ENCODE assay signal across 11 cellular contexts in the genomic region with DNA sequence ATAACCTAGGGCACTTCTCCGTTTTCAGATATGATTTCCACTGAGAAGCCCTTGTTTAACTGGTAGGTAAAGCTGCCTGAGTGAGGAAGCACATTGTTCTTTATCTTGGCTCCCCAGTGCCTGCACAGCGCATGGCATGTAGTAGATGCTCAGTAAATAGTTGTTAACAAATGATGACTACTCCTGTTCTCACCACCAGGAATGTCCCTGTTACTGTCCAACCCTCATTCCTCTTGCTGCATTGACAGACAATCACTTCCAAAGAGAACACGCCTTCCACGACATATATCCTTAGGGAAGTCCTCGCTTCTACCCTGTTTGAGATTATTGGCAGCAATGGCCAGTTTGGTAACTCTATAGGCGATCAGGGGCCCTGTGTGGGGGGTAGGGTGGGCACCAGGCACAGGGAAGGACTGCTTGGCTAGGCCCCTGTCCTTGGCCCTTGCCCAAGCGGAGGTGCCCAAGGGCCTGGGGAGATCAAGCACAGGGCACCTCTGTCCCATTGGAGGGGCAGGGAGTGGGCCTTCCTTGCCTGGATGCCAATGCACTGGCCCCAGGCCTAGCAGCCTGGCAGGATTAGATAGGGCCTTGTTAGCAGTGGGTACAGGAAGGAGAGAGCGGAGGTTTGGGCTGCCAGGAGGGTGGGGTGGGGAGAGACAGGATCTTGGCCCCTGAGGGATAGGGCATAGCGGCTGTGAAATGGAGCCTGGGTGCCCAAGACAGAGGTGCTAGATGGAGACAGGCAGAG. TPM values are rescaled to one million over a fixed set of nuclear protein-coding genes. Genes with fewer than 3 reads are reported as not detected.
DNase-seq lines count a peak whose midpoint lies in the region; ATAC-seq and TF ChIP-seq lines count a peak whose summit lies in the region.
"Had no signal": no experiment of that assay in that cellular context is flagged by ENCODE, and none has a peak within 500 bp of the region (broad histone marks: within the 10 kb centered on the region; RNA-seq: fewer than 3 reads in every experiment).

No MANE protein-coding gene starts in this region.

- CTCF ChIA-PET in activated CD4-positive, alpha-beta T cell treated with anti-CD3 and anti-CD28 coated beads for 36 hours (lab: Charles Lee): interaction anchor here (0.6 to 1.5 kb wide), 3 partner anchors 39 to 55 kb away, joined by 3 to 4 read pairs (median 3); no protein-coding TSS in a partner anchor

- H3K27me3 ChIP-seq in lung (ENCODE audit: control insufficient read depth, insufficient read depth) (no peaks in the 10 kb centered on the region), stomach smooth muscle (ENCODE audit: control insufficient read depth in 1 of 2, insufficient read depth in 2 of 2, low read length in 2 of 2) (no peaks in the 10 kb centered on the region)

- intact Hi-C loops in activated CD4-positive, alpha-beta T cell treated with anti-CD3 and anti-CD28 coated beads for 36 hours (cut with DNase I, micrococcal nuclease): no loop called here

- peak; percentile 68 for DNase-seq in LHCN-M2 (ENCODE audit: low read depth)
- no peak for DNase-seq in coronary artery (ENCODE audit: low spot score)
- no peak for DNase-seq in lung (ENCODE audit: low spot score)
- DNase-seq in activated CD4-positive, alpha-beta T cell treated with anti-CD3 and anti-CD28 coated beads for 36 hours: no peak
- no peak for DNase-seq in activated CD4-positive, alpha-beta T cell treated with anti-CD3 and anti-CD28 coated beads, Interleukin-2, amount 50 U/mL, for 48 hours
- DNase-seq in stimulated activated CD4-positive, alpha-beta T cell treated with anti-CD3 and anti-CD28 coated beads, Interleukin-1b, Interleukin-23, amount 100 ng/mL, for 48 hours: no peak
- DNase-seq: activated CD8-positive, alpha-beta memory T cell treated with anti-CD3 and anti-CD28 coated beads, Interleukin-2, amount 10 ng/mL, durations not matched to agents 7 days and 5 days; NCI-H1105 treated with DMSO at 0.1 percent for 48 hours had no signal

- H3K9me3 ChIP-seq in lung (ENCODE audit: control insufficient read depth in 2 of 2, insufficient read depth in 1 of 2, low read length in 1 of 2): peaks cover 0 to 2% of the 10 kb centered on the region in 2 donors
- H3K9me3 ChIP-seq in stomach smooth muscle (ENCODE audit: control insufficient read depth in 2 of 2, low read length in 2 of 2): no peaks in the 10 kb centered on the region

- H3K36me3 ChIP-seq in lung (ENCODE audit: control insufficient read depth in 2 of 2, insufficient read depth in 2 of 2, low read length in 2 of 2): no peaks in the 10 kb centered on the region
- H3K36me3 ChIP-seq in stomach smooth muscle (ENCODE audit: control insufficient read depth in 2 of 2, insufficient read depth in 2 of 2, low read length in 2 of 2): no peaks in the 10 kb centered on the region

- POLR2A ChIA-PET in activated CD4-positive, alpha-beta T cell treated with anti-CD3 and anti-CD28 coated beads for 36 hours (lab: Charles Lee): no interaction called here

- H3K4me1 ChIP-seq in lung (ENCODE audit: control insufficient read depth in 2 of 2, insufficient read depth in 2 of 2, low read length in 2 of 2): peaks cover 27 to 38% of the 10 kb centered on the region in 2 donors
- peaks cover 55% of the 10 kb centered on the region for H3K4me1 ChIP-seq in stomach smooth muscle (ENCODE audit: control insufficient read depth, insufficient read depth, low read length)

- H3K4me3 ChIP-seq in coronary artery: no peak overlapping the region
- H3K4me3 ChIP-seq in lung: no peak overlapping the region
- peak overlapping the region in 1 of 2 donors; percentile 15 for H3K4me3 ChIP-seq in stomach smooth muscle (ENCODE audit: low read length in 2 of 2)

- TF ChIP-seq CTCF in coronary artery (IDR thresholded peaks at IDR 0.05): no peak
- TF ChIP-seq CTCF in lung (IDR thresholded peaks at IDR 0.05; ENCODE audit: control extremely low read depth, extremely low read depth): no peak

- no peak overlapping the region for H3K27ac Mint-ChIP-seq in activated CD4-positive, alpha-beta T cell treated with anti-CD3 and anti-CD28 coated beads for 36 hours
- H3K27ac Mint-ChIP-seq: activated CD8-positive, alpha-beta memory T cell treated with anti-CD3 and anti-CD28 coated beads, Interleukin-2, amount 10 ng/mL, durations not matched to agents 7 days and 5 days had no signal

- WGBS in lung, 2 donors: 74 to 85% methylated on average over 9 of the region's 9 CpGs

- no peaks in the 10 kb centered on the region for H3K36me3 Mint-ChIP-seq in activated CD4-positive, alpha-beta T cell treated with anti-CD3 and anti-CD28 coated beads for 36 hours (ENCODE audit: low read depth)
- H3K36me3 Mint-ChIP-seq: activated CD8-positive, alpha-beta memory T cell treated with anti-CD3 and anti-CD28 coated beads, Interleukin-2, amount 10 ng/mL, durations not matched to agents 7 days and 5 days had no signal

- H3K27me3 Mint-ChIP-seq in activated CD4-positive, alpha-beta T cell treated with anti-CD3 and anti-CD28 coated beads for 36 hours: peaks cover 9% of the 10 kb centered on the region

- no peak overlapping the region for H3K9ac ChIP-seq in stomach smooth muscle (ENCODE audit: low read length in 2 of 2)

- H3K9me3 Mint-ChIP-seq in activated CD4-positive, alpha-beta T cell treated with anti-CD3 and anti-CD28 coated beads for 36 hours (ENCODE audit: low read depth): no peaks in the 10 kb centered on the region

- peaks cover 8% of the 10 kb centered on the region for H3K4me1 Mint-ChIP-seq in activated CD4-positive, alpha-beta T cell treated with anti-CD3 and anti-CD28 coated beads for 36 hours

- no peak for ATAC-seq in lung (ENCODE audit: insufficient read depth, low FRiP score)
- ATAC-seq in activated CD4-positive, alpha-beta T cell treated with anti-CD3 and anti-CD28 coated beads for 36 hours: no peak
- no peak for ATAC-seq in GM19328 (IDR thresholded peaks at IDR 0.05; ENCODE audit: unreplicated experiment)
- ATAC-seq: activated CD8-positive, alpha-beta memory T cell treated with anti-CD3 and anti-CD28 coated beads, Interleukin-2, amount 10 ng/mL, durations not matched to agents 7 days and 5 days had no signal

- H3K4me3 Mint-ChIP-seq in activated CD4-positive, alpha-beta T cell treated with anti-CD3 and anti-CD28 coated beads for 36 hours: no peak overlapping the region
- H3K4me3 Mint-ChIP-seq: activated CD8-positive, alpha-beta memory T cell treated with anti-CD3 and anti-CD28 coated beads, Interleukin-2, amount 10 ng/mL, durations not matched to agents 7 days and 5 days had no signal

- H3K27ac ChIP-seq in coronary artery (peak overlapping the region; percentile 63 to 87), lung (ENCODE audit: low read depth in 1 of 2, low read length in 1 of 2) (peak overlapping the region; percentile 59 to 67), stomach smooth muscle (ENCODE audit: low read length) (peak overlapping the region; percentile 73)

RNA-seq across cellular contexts. Expression of a gene that starts 10.2 kb away (rescaled TPM):
- total RNA-seq in LHCN-M2 (2014; rRNA removed) (470 and 483 TPM in 2 replicates), lung (10 to 100 TPM; 37.3 to 57.4 TPM)
- polyA plus RNA-seq in LHCN-M2 (2012): 766 TPM
- 10 to 100 TPM; 17.6 to 31.1 TPM for polyA plus RNA-seq in lung
- total RNA-seq in activated CD4-positive, alpha-beta T cell treated with anti-CD3 and anti-CD28 coated beads for 36 hours: under 1 TPM in 1 of 2 experiments, not detected in 1; 0.02 TPM
- total RNA-seq: activated CD8-positive, alpha-beta memory T cell treated with anti-CD3 and anti-CD28 coated beads, Interleukin-2, amount 10 ng/mL, durations not matched to agents 7 days and 5 days had no signal

RNA-seq across cellular contexts. Expression of a gene that starts 25.1 kb away (rescaled TPM):
- total RNA-seq in LHCN-M2 (2014; rRNA removed) (not detected in 2 replicates), lung (1 to 10 TPM in 1 of 2 donors, under 1 TPM in 1; 0.18 to 1.1 TPM)
- polyA plus RNA-seq in LHCN-M2 (2012): 0.17 TPM
- polyA plus RNA-seq in lung: under 1 TPM; 0.05 to 0.06 TPM
- not detected for total RNA-seq in activated CD4-positive, alpha-beta T cell treated with anti-CD3 and anti-CD28 coated beads for 36 hours
- total RNA-seq: T-helper 1 cell treated with Interleukin-12 subunit alpha and Interleukin-12 subunit beta and Interleukin-4 antibody, amounts not matched to agents 30 ng/mL and 1 ng/mL, for 36 hours had no signal

RNA-seq across cellular contexts. Expression of a gene that starts 38.3 kb away (rescaled TPM):
- total RNA-seq in LHCN-M2 (2014; rRNA removed) (1.5 and 2.2 TPM in 2 replicates), lung (10 to 100 TPM in 1 of 2 donors, 1 to 10 TPM in 1; 5.8 to 13.6 TPM)
- 2.8 TPM for polyA plus RNA-seq in LHCN-M2 (2012)
- polyA plus RNA-seq in lung: 1 to 10 TPM; 1.3 to 4.0 TPM
- total RNA-seq in activated CD4-positive, alpha-beta T cell treated with anti-CD3 and anti-CD28 coated beads for 36 hours: under 1 TPM; 0.88 to 0.98 TPM

RNA-seq across cellular contexts. Expression of a gene that starts 47.8 kb away (rescaled TPM):
- not detected in 2 replicates for total RNA-seq in LHCN-M2 (2014; rRNA removed)
- not detected for polyA plus RNA-seq in LHCN-M2 (2012)
- under 1 TPM in 1 of 2 donors, not detected in 1; 0.18 TPM for total RNA-seq in lung
- under 1 TPM; 0.24 to 0.31 TPM for polyA plus RNA-seq in lung
- total RNA-seq in activated CD4-positive, alpha-beta T cell treated with anti-CD3 and anti-CD28 coated beads for 36 hours: under 1 TPM in 1 of 2 experiments, not detected in 1; 0.34 TPM
- total RNA-seq: activated CD8-positive, alpha-beta memory T cell treated with anti-CD3 and anti-CD28 coated beads, Interleukin-2, amount 10 ng/mL, durations not matched to agents 7 days and 5 days; T-helper 1 cell treated with Interleukin-12 subunit alpha and Interleukin-12 subunit beta and Interleukin-4 antibody, amounts not matched to agents 30 ng/mL and 1 ng/mL, for 36 hours had no signal

Comparison
In these comparisons a context has a peak if more than half of its experiments do, and no peak if none do; other contexts are left out.
1. RNA of a gene that starts 10.2 kb away (total RNA-seq): 470 to 483 TPM in LHCN-M2 and 37.3 to 57.4 TPM in lung; 0.02 TPM in activated CD4-positive, alpha-beta T cell treated with anti-CD3 and anti-CD28 coated beads for 36 hours; every median in the first group is over 10 times any median in the second.
2. Peak in every context shown above with its lines, with median percentiles within 50 percentile points of each other: H3K27ac ChIP-seq.